In the genomic region with DNA sequence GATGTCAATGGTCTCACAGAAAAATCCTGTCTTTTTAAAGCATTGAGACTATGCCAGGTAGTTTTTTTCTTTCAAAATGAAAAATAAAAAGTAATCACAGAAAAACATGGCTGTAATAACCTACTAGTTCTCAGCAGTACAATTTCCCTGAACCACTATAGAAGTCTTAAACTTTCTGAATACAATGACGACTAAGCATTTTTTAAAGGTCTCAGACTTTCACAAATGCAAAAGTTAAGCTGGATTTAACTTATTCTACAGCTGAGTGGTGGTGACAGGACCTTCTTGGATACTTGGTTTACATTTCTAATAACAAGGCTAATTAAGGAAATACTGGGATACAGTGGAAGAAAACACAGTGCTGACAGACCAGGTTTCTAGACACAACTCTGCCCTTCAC, we compare ENCODE assay signal across 19 cellular contexts.
DNase-seq lines count a peak whose midpoint lies in the region; ATAC-seq, FAIRE-seq and TF ChIP-seq lines count a peak whose summit lies in the region.
"Had no signal": no experiment of that assay in that cellular context is flagged by ENCODE, and none has a peak within 500 bp of the region (broad histone marks: within the 10 kb centered on the region; RNA-seq: fewer than 3 reads in every experiment).

No MANE protein-coding gene starts in this region.

- H3K27ac Mint-ChIP-seq in activated CD4-positive, alpha-beta T cell treated with anti-CD3 and anti-CD28 coated beads for 36 hours = peak overlapping the region; percentile 19
- peak overlapping the region; percentile 56 for H3K27ac Mint-ChIP-seq in T-helper 17 cell

- no peak for FAIRE-seq in A549 (lab: Jason Lieb, UNC)
- no peak for FAIRE-seq in H1 (lab: Jason Lieb, UNC)
- FAIRE-seq: GM12892 had no signal

- no peak overlapping the region for H3K23ac ChIP-seq in H1 (ENCODE audit: insufficient read length)

- POLR2A ChIA-PET in activated CD4-positive, alpha-beta T cell treated with anti-CD3 and anti-CD28 coated beads for 36 hours (lab: Charles Lee) = interaction anchor here (0.8 kb wide), 1 partner anchor 37 kb away, joined by 3 read pairs; no protein-coding TSS in a partner anchor
- POLR2A ChIA-PET in A549 (lab: Yijun Ruan, JAX) (no interaction called here), H1 (lab: Charles Lee; ENCODE audit: partially characterized antibody) (no interaction called here), PC-3 (lab: Charles Lee; ENCODE audit: unreplicated experiment) (no interaction called here)

- no peak overlapping the region for H2AK5ac ChIP-seq in H1 (ENCODE audit: low read depth, low read length)

- BruUV-seq in PC-3 (replicated peaks; lab: Mats Ljungman, UMichigan) = no TSS peak

- H3K14ac ChIP-seq in H1 (ENCODE audit: insufficient read length) = no peak overlapping the region

- no peaks in the 10 kb centered on the region for H3K9me3 ChIP-seq in A549
- no peaks in the 10 kb centered on the region for H3K9me3 ChIP-seq in T-helper 17 cell (ENCODE audit: control insufficient read depth, low read length, poor library complexity, severe bottlenecking)
- H3K9me3 ChIP-seq in H1 (ENCODE audit: insufficient read depth in 2 of 2, low read depth in 1 of 2, low read length in 1 of 2) = no peaks in the 10 kb centered on the region
- no peaks in the 10 kb centered on the region for H3K9me3 ChIP-seq in PC-3 (ENCODE audit: low read length)
- H3K9me3 ChIP-seq: MG63 had no signal

- no peak overlapping the region for H3K9ac ChIP-seq in H1 (replicated peaks in 1 of 4; ENCODE audit: extremely low read depth in 1 of 4, low read depth in 3 of 4, low read length in 3 of 4)
- H3K9ac ChIP-seq in PC-3 (ENCODE audit: low read length) = no peak overlapping the region

- H2BK120ac ChIP-seq in H1 (replicated peaks; ENCODE audit: low read depth, low read length) = no peak overlapping the region

- ATAC-seq in activated CD4-positive, alpha-beta T cell treated with anti-CD3 and anti-CD28 coated beads for 36 hours = no peak
- no peak for ATAC-seq in A549
- ATAC-seq in T-helper 17 cell = no peak
- no peak for ATAC-seq in PC-3
- ATAC-seq: Panc1 had no signal

- no peaks in the 10 kb centered on the region for H3K9me2 ChIP-seq in PC-3 (replicated peaks; ENCODE audit: low read length)

- no peak overlapping the region for H4K8ac ChIP-seq in H1 (ENCODE audit: extremely low read depth, insufficient read depth, low read length)

- H3F3A ChIP-seq in PC-3 (ENCODE audit: low read length, unreplicated experiment) = no peaks in the 10 kb centered on the region

- H3K27ac ChIP-seq in A549 (0 out of 6 replicates have a peak overlapping the region, but pooled peaks of 1 of the 2 experiments have one; percentile 30), H1 (ENCODE audit: low read depth, low read length) (no peak overlapping the region), PC-3 (ENCODE audit: low read length) (no peak overlapping the region)
- H3K27ac ChIP-seq: 22Rv1, C4-2B had no signal

- no peaks in the 10 kb centered on the region for H4K20me1 ChIP-seq in H1 (replicated peaks in 1 of 2; ENCODE audit: control insufficient read depth in 1 of 2, insufficient read depth in 2 of 2, low read length in 2 of 2)
- no peaks in the 10 kb centered on the region for H4K20me1 ChIP-seq in PC-3 (ENCODE audit: low read length)

- no peaks in the 10 kb centered on the region for H3K27me3 Mint-ChIP-seq in activated CD4-positive, alpha-beta T cell treated with anti-CD3 and anti-CD28 coated beads for 36 hours
- no peaks in the 10 kb centered on the region for H3K27me3 Mint-ChIP-seq in T-helper 17 cell

- TF ChIP-seq EP300 in A549 (IDR thresholded peaks at IDR 0.05) = no peak
- TF ChIP-seq EP300 in H1 (IDR thresholded peaks at IDR 0.05; ENCODE audit: borderline replicate concordance in 1 of 2, low read depth in 2 of 2, low read length in 2 of 2) = no peak

- H2BK12ac ChIP-seq in H1 (ENCODE audit: low read depth, low read length) = no peak overlapping the region

- no peaks in the 10 kb centered on the region for H3K23me2 ChIP-seq in H1 (ENCODE audit: low read depth, low read length)

- WGBS in A549 (ENCODE audit: missing lambda C conversion rate) = 66% methylated on average over 1 of the region's 1 CpG
- WGBS in H1 (ENCODE audit: extremely low coverage in 1 of 2, insufficient coverage in 1 of 2, insufficient read length in 1 of 2, insufficient replicate concordance in 2 of 2, low coverage in 1 of 2, low lambda C conversion rate in 2 of 2, missing lambda C conversion rate in 1 of 2), 2 experiments = 94% methylated on average over 1 of the region's 1 CpG; no CpG with 5 or more reads in 1 of the 2 experiments

- no peaks in the 10 kb centered on the region for H3K79me1 ChIP-seq in H1 (ENCODE audit: low read depth, low read length)

- TF ChIP-seq CTCF in A549 (IDR thresholded peaks at IDR 0.05) = no peak
- no peak for TF ChIP-seq CTCF in H1 (IDR thresholded peaks at IDR 0.05; ENCODE audit: control extremely low read depth in 1 of 3, insufficient read depth in 1 of 3, low read depth in 1 of 3, low read length in 3 of 3)
- TF ChIP-seq CTCF in PC-3 (conservative IDR thresholded peaks at IDR 0.05; ENCODE audit: low read depth, low read length) = no peak

- H3K27me3 ChIP-seq in H1 (replicated peaks in 1 of 4; ENCODE audit: control insufficient read depth in 3 of 4, extremely low read depth in 1 of 4, insufficient read depth in 3 of 4, low read length in 3 of 4) (peaks cover 0 to 1% (median 0%) of the 10 kb centered on the region in 4 experiments; a peak in 1 of 7 replicates), PC-3 (ENCODE audit: low read length) (no peaks in the 10 kb centered on the region)
- H3K27me3 ChIP-seq: MG63 had no signal

- no peak overlapping the region for H3K4me3 Mint-ChIP-seq in activated CD4-positive, alpha-beta T cell treated with anti-CD3 and anti-CD28 coated beads for 36 hours
- no peak overlapping the region for H3K4me3 Mint-ChIP-seq in T-helper 17 cell

- H3K18ac ChIP-seq in H1 (ENCODE audit: extremely low read depth, low read length) = no peak overlapping the region

- H2BK15ac ChIP-seq in H1 (ENCODE audit: low read length) = no peak overlapping the region

- H3K4ac ChIP-seq in H1 (replicated peaks; ENCODE audit: insufficient read length, low read depth, low read length) = no peak overlapping the region

- TF ChIP-seq RAD21 in A549 (conservative IDR thresholded peaks at IDR 0.05 in 1 of 2, IDR thresholded peaks at IDR 0.05 in 1 of 2) (no peak), H1 (IDR thresholded peaks at IDR 0.05 in 1 of 2, conservative IDR thresholded peaks at IDR 0.05 in 1 of 2; ENCODE audit: low read depth in 2 of 2, low read length in 2 of 2) (no peak)

- TF ChIP-seq POLR2A in A549 (IDR thresholded peaks at IDR 0.05; ENCODE audit: low read length) (no peak), H1 (IDR thresholded peaks at IDR 0.05; ENCODE audit: control extremely low read depth in 1 of 2, low read depth in 2 of 2, low read length in 2 of 2) (no peak)

- no peak overlapping the region for H3K56ac ChIP-seq in H1 (replicated peaks; ENCODE audit: insufficient read length, low read depth, low read length)

- intact Hi-C loops in activated CD4-positive, alpha-beta T cell treated with anti-CD3 and anti-CD28 coated beads for 36 hours (cut with DNase I, micrococcal nuclease) = no loop called here
- intact Hi-C loops in PC-3 (cut with micrococcal nuclease) = no loop called here

- H3K4me3 ChIP-seq in A549 = no peak overlapping the region
- no peak overlapping the region for H3K4me3 ChIP-seq in H1 (ENCODE audit: extremely low read depth in 1 of 4, insufficient read depth in 2 of 4, low read depth in 3 of 4, low read length in 4 of 4)
- H3K4me3 ChIP-seq in PC-3 (ENCODE audit: low read length) = no peak overlapping the region
- H3K4me3 ChIP-seq: MG63 had no signal

- H3K79me2 ChIP-seq in H1 (ENCODE audit: control insufficient read depth in 1 of 2, insufficient read depth in 2 of 2, low read length in 2 of 2) = peaks cover 0 to 28% of the 10 kb centered on the region in 2 experiments; a peak in 2 of 4 replicates
- H3K79me2 ChIP-seq in PC-3 (ENCODE audit: low read length) = no peaks in the 10 kb centered on the region

- DNase-seq in activated CD4-positive, alpha-beta T cell treated with anti-CD3 and anti-CD28 coated beads for 36 hours = no peak
- DNase-seq in activated CD4-positive, alpha-beta T cell treated with anti-CD3 and anti-CD28 coated beads, Interleukin-2, amount 50 U/mL, for 4 hours = no peak
- DNase-seq in A549 (ENCODE audit: low read depth in 1 of 2, low spot score in 1 of 2) (no peak), T-helper 17 cell (no peak), H1 (ENCODE audit: low read depth in 1 of 2, low spot score in 2 of 2) (no peak), GM19240 (ENCODE audit: insufficient read length, low spot score) (no peak), PC-3 (no peak), AG08396 (ENCODE audit: low spot score) (no peak)
- DNase-seq: COR-L47, H7, MG63, NCI-H1092, NCI-H2081 treated with DMSO at 0.1 percent for 48 hours, NCI-H524 treated with DMSO at 0.1 percent for 48 hours, SHP77 had no signal

- H3K36me3 ChIP-seq in H1 (ENCODE audit: control insufficient read depth in 2 of 4, insufficient read depth in 4 of 4, low read length in 3 of 4) (no peaks in the 10 kb centered on the region), PC-3 (ENCODE audit: low read depth, low read length) (no peaks in the 10 kb centered on the region)
- H3K36me3 ChIP-seq: MG63 had no signal

- no peak overlapping the region for H2BK20ac ChIP-seq in H1 (ENCODE audit: low read length)

- H4K91ac ChIP-seq in H1 (replicated peaks; ENCODE audit: insufficient read length, low read length) = no peak overlapping the region

- H3K4me1 Mint-ChIP-seq in activated CD4-positive, alpha-beta T cell treated with anti-CD3 and anti-CD28 coated beads for 36 hours = peaks cover 67% of the 10 kb centered on the region
- peaks cover 17% of the 10 kb centered on the region for H3K4me1 Mint-ChIP-seq in T-helper 17 cell

- no peak overlapping the region for H4K5ac ChIP-seq in H1 (ENCODE audit: insufficient read length, low read depth, low read length)

- H3K36me3 Mint-ChIP-seq in activated CD4-positive, alpha-beta T cell treated with anti-CD3 and anti-CD28 coated beads for 36 hours (ENCODE audit: low read depth) = peaks cover 47% of the 10 kb centered on the region
- H3K36me3 Mint-ChIP-seq in T-helper 17 cell (ENCODE audit: low read depth) = no peaks in the 10 kb centered on the region

- H2AFZ ChIP-seq in H1 (ENCODE audit: low read length) = no peak overlapping the region
- no peak overlapping the region for H2AFZ ChIP-seq in PC-3 (ENCODE audit: low read length)

- H2BK5ac ChIP-seq in H1 (ENCODE audit: low read depth, low read length) = no peak overlapping the region

- no peak overlapping the region for H3K4me2 ChIP-seq in A549
- H3K4me2 ChIP-seq in H1 (ENCODE audit: insufficient read depth in 1 of 2, low read depth in 2 of 2, low read length in 2 of 2) = no peak overlapping the region
- no peak overlapping the region for H3K4me2 ChIP-seq in PC-3 (ENCODE audit: low read length)

- CTCF ChIA-PET in activated CD4-positive, alpha-beta T cell treated with anti-CD3 and anti-CD28 coated beads for 36 hours (lab: Charles Lee) = interaction anchor here (0.7 kb wide), 1 partner anchor 1427 kb away, joined by 3 read pairs; no protein-coding TSS in a partner anchor
- CTCF ChIA-PET in A549 (lab: Yijun Ruan, JAX) = interaction anchor here (1.1 to 1.2 kb wide), 2 partner anchors 80 to 102 kb away, joined by 3 read pairs; no protein-coding TSS in a partner anchor
- CTCF ChIA-PET in H1 (lab: Charles Lee; ENCODE audit: partially characterized antibody) = no interaction called here
- CTCF ChIA-PET in PC-3 (lab: Charles Lee) = no interaction called here

- H3K4me1 ChIP-seq in A549 (peaks cover 22% of the 10 kb centered on the region), H1 (replicated peaks in 1 of 4; ENCODE audit: control insufficient read depth in 3 of 4, insufficient read depth in 4 of 4, low read length in 3 of 4) (no peaks in the 10 kb centered on the region; a peak in 1 of 7 replicates), PC-3 (ENCODE audit: insufficient read depth, low read length) (peaks cover 11% of the 10 kb centered on the region)

- peaks cover 6% of the 10 kb centered on the region for H3K9me3 Mint-ChIP-seq in activated CD4-positive, alpha-beta T cell treated with anti-CD3 and anti-CD28 coated beads for 36 hours (ENCODE audit: low read depth)

Comparison
In these comparisons a context has a peak if more than half of its experiments do, and no peak if none do; other contexts are left out.
1. CTCF ChIA-PET loops: an anchor here in activated CD4-positive, alpha-beta T cell treated with anti-CD3 and anti-CD28 coated beads for 36 hours (0.7 kb wide) and A549 (1.1 to 1.2 kb wide); none called in H1 and PC-3.